ENCODE assay signal across 8 cellular contexts in genomic region chr17:794876-795275, GRCh38. TPM values are rescaled to one million over a fixed set of nuclear protein-coding genes. Genes with fewer than 3 reads are reported as not detected.
DNase-seq lines count a peak whose midpoint lies in the region; ATAC-seq and TF ChIP-seq lines count a peak whose summit lies in the region.

No MANE protein-coding gene starts in this region.

- peaks cover 3% of the 10 kb centered on the region for H3K36me3 Mint-ChIP-seq in T-helper 17 cell (ENCODE audit: low read depth)

- peak; percentile 19 for DNase-seq in DMS 273 treated with DMSO at 0.1 percent for 48 hours (lab: John Stamatoyannopoulos, UW)
- DNase-seq in LNCaP clone FGC (ENCODE audit: low read depth), result peak; percentile 73
- DNase-seq in T-helper 17 cell, result peak in 1 of 3 donors; percentile 19
- peak; percentile 75 to 82 for DNase-seq in cardiac fibroblast (ENCODE audit: low read depth in 2 of 2)
- peak; percentile 85 for DNase-seq in iPS-NIHi11 (ENCODE audit: low spot score)
- DNase-seq in sigmoid colon, result peak; percentile 94

- H3K9me3 ChIP-seq in T-helper 17 cell (ENCODE audit: control insufficient read depth, low read length, poor library complexity, severe bottlenecking) (no peaks in the 10 kb centered on the region), sigmoid colon (no peaks in the 10 kb centered on the region)

- TF ChIP-seq CTCF in LNCaP clone FGC (IDR thresholded peaks at IDR 0.05; ENCODE audit: control insufficient read depth, extremely low read depth, insufficient read depth) (peak; percentile 94), cardiac fibroblast (IDR thresholded peaks at IDR 0.05; ENCODE audit: low read depth, low read length) (peak; percentile 75), sigmoid colon (IDR thresholded peaks at IDR 0.05) (peak; percentile 66 to 82 (median 78))

- no peak overlapping the region for H3K27ac Mint-ChIP-seq in T-helper 17 cell

- no peak for TF ChIP-seq EP300 in sigmoid colon (IDR thresholded peaks at IDR 0.05)

- no peaks in the 10 kb centered on the region for H3K27me3 Mint-ChIP-seq in T-helper 17 cell

- H3K27ac ChIP-seq in sigmoid colon, result peak overlapping the region; percentile 67 to 78 (median 75)

- peaks cover 0 to 32% (median 25%) of the 10 kb centered on the region in 4 donors for H3K4me1 ChIP-seq in sigmoid colon

- ATAC-seq in T-helper 17 cell (peak; percentile 74), HG02973 (IDR thresholded peaks at IDR 0.05; ENCODE audit: unreplicated experiment) (no peak), HG02938 (IDR thresholded peaks at IDR 0.05; ENCODE audit: unreplicated experiment) (no peak)

- H3K4me1 Mint-ChIP-seq in T-helper 17 cell, result peaks cover 4% of the 10 kb centered on the region

- peak overlapping the region; percentile 7 for H3K4me3 Mint-ChIP-seq in T-helper 17 cell

- H3K36me3 ChIP-seq in sigmoid colon, result peaks cover 10 to 39% (median 13%) of the 10 kb centered on the region in 4 donors

- H3K4me3 ChIP-seq in LNCaP clone FGC (ENCODE audit: low read depth, low read length) (peak overlapping the region; percentile 23), cardiac fibroblast (replicated peaks in 1 of 2; ENCODE audit: low read depth in 2 of 2, low read length in 2 of 2) (peak overlapping the region in 1 of 2 donors; percentile 34), sigmoid colon (peak overlapping the region in 3 of 4 donors; percentile 18 to 31 (median 19))

- no peaks in the 10 kb centered on the region for H3K27me3 ChIP-seq in sigmoid colon

- 11 to 18% methylated on average over 18 of the region's 18 CpGs for WGBS in sigmoid colon, 2 donors

- intact Hi-C loops in sigmoid colon (cut with DNase I), result loop anchor here (1.0 to 10.0 kb wide), 3 partner anchors 52 to 260 kb away; no protein-coding TSS in a partner anchor

- TF ChIP-seq POLR2A in sigmoid colon (IDR thresholded peaks at IDR 0.05), result no peak

RNA-seq across cellular contexts. Expression of gene MRM3, which starts 12.7 kb away (rescaled TPM):
- total RNA-seq in T-helper 17 cell, result 10 to 100 TPM; 28.1 to 29.6 TPM
- 10 to 100 TPM; 11.0 to 22.4 (median 18.0) TPM for total RNA-seq in sigmoid colon
- 10 to 100 TPM; 10.4 to 17.4 (median 11.4) TPM for polyA plus RNA-seq in sigmoid colon

RNA-seq across cellular contexts. Expression of gene GLOD4, which starts 12.8 kb away (rescaled TPM):
- 10 to 100 TPM; 60.6 to 64.8 TPM for total RNA-seq in T-helper 17 cell
- 10 to 100 TPM; 28.8 to 42.7 (median 35.7) TPM for total RNA-seq in sigmoid colon
- polyA plus RNA-seq in sigmoid colon, result 10 to 100 TPM; 56.1 to 85.5 (median 79.3) TPM

RNA-seq across cellular contexts. Expression of gene GEMIN4, which starts 42.8 kb away (rescaled TPM):
- 10 to 100 TPM; 11.5 to 13.4 TPM for total RNA-seq in T-helper 17 cell
- 10 to 100 TPM; 11.4 to 19.4 (median 15.7) TPM for total RNA-seq in sigmoid colon
- 10 to 100 TPM in 1 of 3 donors, 1 to 10 TPM in 2; 3.0 to 14.8 (median 4.9) TPM for polyA plus RNA-seq in sigmoid colon
